1 cellular context compared by ENCODE assay signal in the genomic region with DNA sequence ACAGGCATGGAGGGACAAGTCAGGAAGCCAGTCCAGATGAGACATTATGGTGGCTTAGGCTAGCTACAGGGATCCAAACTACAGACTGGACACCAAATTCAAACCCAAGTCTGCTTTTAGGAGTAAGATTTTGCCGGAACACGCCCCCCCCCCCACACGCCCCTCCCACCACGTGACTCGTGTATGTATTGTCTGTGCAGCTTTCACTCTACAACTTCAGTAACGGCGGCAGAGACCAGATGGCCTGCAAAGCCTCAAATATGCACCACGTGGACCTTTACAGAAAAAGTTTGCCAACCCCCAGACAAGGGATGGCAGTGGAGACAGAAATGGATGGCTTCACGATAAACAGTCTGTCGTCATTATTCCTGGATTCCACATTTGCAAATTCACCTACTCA.
A peak's percentile ranks its signal among the peaks of the same experiment; 100 is the strongest.
TF ChIP-seq lines count a peak whose summit lies in the region.

No MANE protein-coding gene starts in this region.

TF ChIP-seq in K562, 482 proteins besides CTCF, POLR2A, EP300 and RAD21 (continued from another document):
- TF ChIP-seq THAP7 (CRISPR knock-in tag; IDR thresholded peaks at IDR 0.05) (no peak), RNF219 (CRISPR knock-in tag; IDR thresholded peaks at IDR 0.05) (no peak), CREB1 (IDR thresholded peaks at IDR 0.05) (no peak), CREB1 (CRISPR knock-in tag; IDR thresholded peaks at IDR 0.05) (no peak), BCL6 (CRISPR knock-in tag; IDR thresholded peaks at IDR 0.05) (no peak), IRF2 (CRISPR knock-in tag; IDR thresholded peaks at IDR 0.05) (no peak), ZNF740 (CRISPR knock-in tag; IDR thresholded peaks at IDR 0.05) (peak; percentile 75), ZNF740 (tag; IDR thresholded peaks at IDR 0.05) (peak in 1 of 2 experiments; percentile 82; a peak in 2 of 4 replicates), FOXK1 (CRISPR knock-in tag; IDR thresholded peaks at IDR 0.05; ENCODE audit: borderline replicate concordance) (no peak), VEZF1 (CRISPR knock-in tag; IDR thresholded peaks at IDR 0.05) (peak; percentile 57), BHLHE40 (IDR thresholded peaks at IDR 0.05; ENCODE audit: low read length) (peak; percentile 9; the same call in 1 of the 2 replicates), TOE1 (IDR thresholded peaks at IDR 0.05; ENCODE audit: borderline replicate concordance) (0 out of 2 replicates have a peak, but pooled peaks have one; percentile 46), TOE1 (CRISPR knock-in tag; IDR thresholded peaks at IDR 0.05; ENCODE audit: borderline replicate concordance, low read depth) (no peak), ZBED1 (IDR thresholded peaks at IDR 0.05) (no peak), SIN3A (IDR thresholded peaks at IDR 0.05; ENCODE audit: borderline replicate concordance in 2 of 2, control insufficient read depth in 1 of 2, low read depth in 2 of 2, low read length in 2 of 2) (peak in 1 of 2 experiments; percentile 22; a peak in 1 of 4 replicates), L3MBTL2 (IDR thresholded peaks at IDR 0.05) (peak; percentile 59; the same call in 1 of the 2 replicates), HDAC8 (tag; IDR thresholded peaks at IDR 0.05) (peak; percentile 28; the same call in 1 of the 2 replicates), ZNF121 (CRISPR knock-in tag; conservative IDR thresholded peaks at IDR 0.05) (no peak), NUFIP1 (IDR thresholded peaks at IDR 0.05; ENCODE audit: partially characterized antibody) (no peak), MTA3 (IDR thresholded peaks at IDR 0.05; ENCODE audit: borderline replicate concordance) (no peak), SAFB (IDR thresholded peaks at IDR 0.05; ENCODE audit: borderline replicate concordance, low read depth, low read length) (no peak), SMAD3 (CRISPR knock-in tag; conservative IDR thresholded peaks at IDR 0.05) (no peak), ETV1 (tag; conservative IDR thresholded peaks at IDR 0.05; ENCODE audit: low read depth) (0 out of 2 replicates have a peak, but pooled peaks have one; percentile 20), RBFOX2 (IDR thresholded peaks at IDR 0.05; ENCODE audit: low read depth, low read length) (no peak), USF2 (CRISPR knock-in tag; IDR thresholded peaks at IDR 0.05) (peak; percentile 56), ZNF76 (CRISPR knock-in tag; IDR thresholded peaks at IDR 0.05; ENCODE audit: borderline replicate concordance) (no peak), KLF1 (tag; IDR thresholded peaks at IDR 0.05) (no peak), XRCC3 (IDR thresholded peaks at IDR 0.05) (no peak)
- TF ChIP-seq, protein P1, sequence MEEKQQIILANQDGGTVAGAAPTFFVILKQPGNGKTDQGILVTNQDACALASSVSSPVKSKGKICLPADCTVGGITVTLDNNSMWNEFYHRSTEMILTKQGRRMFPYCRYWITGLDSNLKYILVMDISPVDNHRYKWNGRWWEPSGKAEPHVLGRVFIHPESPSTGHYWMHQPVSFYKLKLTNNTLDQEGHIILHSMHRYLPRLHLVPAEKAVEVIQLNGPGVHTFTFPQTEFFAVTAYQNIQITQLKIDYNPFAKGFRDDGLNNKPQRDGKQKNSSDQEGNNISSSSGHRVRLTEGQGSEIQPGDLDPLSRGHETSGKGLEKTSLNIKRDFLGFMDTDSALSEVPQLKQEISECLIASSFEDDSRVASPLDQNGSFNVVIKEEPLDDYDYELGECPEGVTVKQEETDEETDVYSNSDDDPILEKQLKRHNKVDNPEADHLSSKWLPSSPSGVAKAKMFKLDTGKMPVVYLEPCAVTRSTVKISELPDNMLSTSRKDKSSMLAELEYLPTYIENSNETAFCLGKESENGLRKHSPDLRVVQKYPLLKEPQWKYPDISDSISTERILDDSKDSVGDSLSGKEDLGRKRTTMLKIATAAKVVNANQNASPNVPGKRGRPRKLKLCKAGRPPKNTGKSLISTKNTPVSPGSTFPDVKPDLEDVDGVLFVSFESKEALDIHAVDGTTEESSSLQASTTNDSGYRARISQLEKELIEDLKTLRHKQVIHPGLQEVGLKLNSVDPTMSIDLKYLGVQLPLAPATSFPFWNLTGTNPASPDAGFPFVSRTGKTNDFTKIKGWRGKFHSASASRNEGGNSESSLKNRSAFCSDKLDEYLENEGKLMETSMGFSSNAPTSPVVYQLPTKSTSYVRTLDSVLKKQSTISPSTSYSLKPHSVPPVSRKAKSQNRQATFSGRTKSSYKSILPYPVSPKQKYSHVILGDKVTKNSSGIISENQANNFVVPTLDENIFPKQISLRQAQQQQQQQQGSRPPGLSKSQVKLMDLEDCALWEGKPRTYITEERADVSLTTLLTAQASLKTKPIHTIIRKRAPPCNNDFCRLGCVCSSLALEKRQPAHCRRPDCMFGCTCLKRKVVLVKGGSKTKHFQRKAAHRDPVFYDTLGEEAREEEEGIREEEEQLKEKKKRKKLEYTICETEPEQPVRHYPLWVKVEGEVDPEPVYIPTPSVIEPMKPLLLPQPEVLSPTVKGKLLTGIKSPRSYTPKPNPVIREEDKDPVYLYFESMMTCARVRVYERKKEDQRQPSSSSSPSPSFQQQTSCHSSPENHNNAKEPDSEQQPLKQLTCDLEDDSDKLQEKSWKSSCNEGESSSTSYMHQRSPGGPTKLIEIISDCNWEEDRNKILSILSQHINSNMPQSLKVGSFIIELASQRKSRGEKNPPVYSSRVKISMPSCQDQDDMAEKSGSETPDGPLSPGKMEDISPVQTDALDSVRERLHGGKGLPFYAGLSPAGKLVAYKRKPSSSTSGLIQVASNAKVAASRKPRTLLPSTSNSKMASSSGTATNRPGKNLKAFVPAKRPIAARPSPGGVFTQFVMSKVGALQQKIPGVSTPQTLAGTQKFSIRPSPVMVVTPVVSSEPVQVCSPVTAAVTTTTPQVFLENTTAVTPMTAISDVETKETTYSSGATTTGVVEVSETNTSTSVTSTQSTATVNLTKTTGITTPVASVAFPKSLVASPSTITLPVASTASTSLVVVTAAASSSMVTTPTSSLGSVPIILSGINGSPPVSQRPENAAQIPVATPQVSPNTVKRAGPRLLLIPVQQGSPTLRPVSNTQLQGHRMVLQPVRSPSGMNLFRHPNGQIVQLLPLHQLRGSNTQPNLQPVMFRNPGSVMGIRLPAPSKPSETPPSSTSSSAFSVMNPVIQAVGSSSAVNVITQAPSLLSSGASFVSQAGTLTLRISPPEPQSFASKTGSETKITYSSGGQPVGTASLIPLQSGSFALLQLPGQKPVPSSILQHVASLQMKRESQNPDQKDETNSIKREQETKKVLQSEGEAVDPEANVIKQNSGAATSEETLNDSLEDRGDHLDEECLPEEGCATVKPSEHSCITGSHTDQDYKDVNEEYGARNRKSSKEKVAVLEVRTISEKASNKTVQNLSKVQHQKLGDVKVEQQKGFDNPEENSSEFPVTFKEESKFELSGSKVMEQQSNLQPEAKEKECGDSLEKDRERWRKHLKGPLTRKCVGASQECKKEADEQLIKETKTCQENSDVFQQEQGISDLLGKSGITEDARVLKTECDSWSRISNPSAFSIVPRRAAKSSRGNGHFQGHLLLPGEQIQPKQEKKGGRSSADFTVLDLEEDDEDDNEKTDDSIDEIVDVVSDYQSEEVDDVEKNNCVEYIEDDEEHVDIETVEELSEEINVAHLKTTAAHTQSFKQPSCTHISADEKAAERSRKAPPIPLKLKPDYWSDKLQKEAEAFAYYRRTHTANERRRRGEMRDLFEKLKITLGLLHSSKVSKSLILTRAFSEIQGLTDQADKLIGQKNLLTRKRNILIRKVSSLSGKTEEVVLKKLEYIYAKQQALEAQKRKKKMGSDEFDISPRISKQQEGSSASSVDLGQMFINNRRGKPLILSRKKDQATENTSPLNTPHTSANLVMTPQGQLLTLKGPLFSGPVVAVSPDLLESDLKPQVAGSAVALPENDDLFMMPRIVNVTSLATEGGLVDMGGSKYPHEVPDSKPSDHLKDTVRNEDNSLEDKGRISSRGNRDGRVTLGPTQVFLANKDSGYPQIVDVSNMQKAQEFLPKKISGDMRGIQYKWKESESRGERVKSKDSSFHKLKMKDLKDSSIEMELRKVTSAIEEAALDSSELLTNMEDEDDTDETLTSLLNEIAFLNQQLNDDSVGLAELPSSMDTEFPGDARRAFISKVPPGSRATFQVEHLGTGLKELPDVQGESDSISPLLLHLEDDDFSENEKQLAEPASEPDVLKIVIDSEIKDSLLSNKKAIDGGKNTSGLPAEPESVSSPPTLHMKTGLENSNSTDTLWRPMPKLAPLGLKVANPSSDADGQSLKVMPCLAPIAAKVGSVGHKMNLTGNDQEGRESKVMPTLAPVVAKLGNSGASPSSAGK (IDR thresholded peaks at IDR 0.05): peak; percentile 57; the same call in 1 of the 2 replicates
- TF ChIP-seq, protein P2, sequence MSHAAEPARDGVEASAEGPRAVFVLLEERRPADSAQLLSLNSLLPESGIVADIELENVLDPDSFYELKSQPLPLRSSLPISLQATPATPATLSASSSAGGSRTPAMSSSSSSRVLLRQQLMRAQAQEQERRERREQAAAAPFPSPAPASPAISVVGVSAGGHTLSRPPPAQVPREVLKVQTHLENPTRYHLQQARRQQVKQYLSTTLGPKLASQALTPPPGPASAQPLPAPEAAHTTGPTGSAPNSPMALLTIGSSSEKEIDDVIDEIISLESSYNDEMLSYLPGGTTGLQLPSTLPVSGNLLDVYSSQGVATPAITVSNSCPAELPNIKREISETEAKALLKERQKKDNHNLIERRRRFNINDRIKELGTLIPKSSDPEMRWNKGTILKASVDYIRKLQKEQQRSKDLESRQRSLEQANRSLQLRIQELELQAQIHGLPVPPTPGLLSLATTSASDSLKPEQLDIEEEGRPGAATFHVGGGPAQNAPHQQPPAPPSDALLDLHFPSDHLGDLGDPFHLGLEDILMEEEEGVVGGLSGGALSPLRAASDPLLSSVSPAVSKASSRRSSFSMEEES (CRISPR knock-in tag; IDR thresholded peaks at IDR 0.05): peak; percentile 74
- TF ChIP-seq, protein P3, sequence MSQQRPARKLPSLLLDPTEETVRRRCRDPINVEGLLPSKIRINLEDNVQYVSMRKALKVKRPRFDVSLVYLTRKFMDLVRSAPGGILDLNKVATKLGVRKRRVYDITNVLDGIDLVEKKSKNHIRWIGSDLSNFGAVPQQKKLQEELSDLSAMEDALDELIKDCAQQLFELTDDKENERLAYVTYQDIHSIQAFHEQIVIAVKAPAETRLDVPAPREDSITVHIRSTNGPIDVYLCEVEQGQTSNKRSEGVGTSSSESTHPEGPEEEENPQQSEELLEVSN (IDR thresholded peaks at IDR 0.05; ENCODE audit: borderline replicate concordance in 1 of 2, extremely low read depth in 1 of 2, insufficient read depth in 1 of 2, insufficient read length in 1 of 2, low read depth in 1 of 2, low read length in 1 of 2, poor library complexity in 1 of 2, severe bottlenecking in 1 of 2): peak in 1 of 2 experiments; percentile 75
TF ChIP-seq in K562: peak in this region for 17.
